10 cellular contexts compared by ENCODE assay signal in the genomic region with DNA sequence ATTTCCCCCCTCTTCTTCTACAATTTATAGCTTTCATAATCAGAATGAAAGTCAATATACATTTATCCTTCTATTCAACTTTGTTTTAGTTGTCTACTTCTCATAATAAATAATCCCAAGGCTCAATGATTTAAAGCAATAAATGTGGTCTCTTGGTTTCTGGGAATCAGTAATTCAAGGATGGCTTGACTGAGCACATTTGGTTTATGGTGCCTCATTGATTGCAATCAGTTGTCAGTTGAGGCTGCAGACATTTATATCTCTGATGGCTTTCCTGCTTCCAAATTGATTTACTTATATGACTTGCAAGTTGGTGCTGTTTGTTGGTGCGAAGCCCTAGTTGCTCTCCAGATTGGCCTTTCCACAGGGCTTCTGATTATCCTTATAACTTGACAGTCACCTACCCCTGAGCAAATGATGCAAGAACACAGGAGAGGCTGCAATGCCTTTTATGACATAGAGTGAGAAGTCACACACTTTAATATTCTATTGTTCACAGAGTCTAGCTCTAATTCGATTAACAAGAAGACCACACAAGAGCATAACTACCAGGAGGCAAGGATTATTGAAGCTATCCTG. TPM values are rescaled to one million over a fixed set of nuclear protein-coding genes. Genes with fewer than 3 reads are reported as not detected.
"Had no signal": no experiment of that assay in that cellular context is flagged by ENCODE, and none has a peak within 500 bp of the region (broad histone marks: within the 10 kb centered on the region; RNA-seq: fewer than 3 reads in every experiment).

No MANE protein-coding gene starts in this region.

- H3K4me2 ChIP-seq: KMS-11 had no signal

- FAIRE-seq: HepG2, HTR-8/SVneo had no signal

- ATAC-seq: HepG2 had no signal

- DNase-seq: IMR-90, KBM-7, KG1 had no signal

- H3K9ac ChIP-seq: KMS-11 had no signal

- H3K27ac ChIP-seq: HL-60, KMS-11 had no signal

RNA-seq across cellular contexts. Expression of gene CRISP1, which starts 2.7 kb away (rescaled TPM):
- total RNA-seq: HepG2, HT-29, HT1080, IMR-90 had no signal
- polyA plus RNA-seq: HepG2, IgD-negative memory B cell, IMR-90 had no signal
